1 cellular context compared by ENCODE assay signal in the genomic region with DNA sequence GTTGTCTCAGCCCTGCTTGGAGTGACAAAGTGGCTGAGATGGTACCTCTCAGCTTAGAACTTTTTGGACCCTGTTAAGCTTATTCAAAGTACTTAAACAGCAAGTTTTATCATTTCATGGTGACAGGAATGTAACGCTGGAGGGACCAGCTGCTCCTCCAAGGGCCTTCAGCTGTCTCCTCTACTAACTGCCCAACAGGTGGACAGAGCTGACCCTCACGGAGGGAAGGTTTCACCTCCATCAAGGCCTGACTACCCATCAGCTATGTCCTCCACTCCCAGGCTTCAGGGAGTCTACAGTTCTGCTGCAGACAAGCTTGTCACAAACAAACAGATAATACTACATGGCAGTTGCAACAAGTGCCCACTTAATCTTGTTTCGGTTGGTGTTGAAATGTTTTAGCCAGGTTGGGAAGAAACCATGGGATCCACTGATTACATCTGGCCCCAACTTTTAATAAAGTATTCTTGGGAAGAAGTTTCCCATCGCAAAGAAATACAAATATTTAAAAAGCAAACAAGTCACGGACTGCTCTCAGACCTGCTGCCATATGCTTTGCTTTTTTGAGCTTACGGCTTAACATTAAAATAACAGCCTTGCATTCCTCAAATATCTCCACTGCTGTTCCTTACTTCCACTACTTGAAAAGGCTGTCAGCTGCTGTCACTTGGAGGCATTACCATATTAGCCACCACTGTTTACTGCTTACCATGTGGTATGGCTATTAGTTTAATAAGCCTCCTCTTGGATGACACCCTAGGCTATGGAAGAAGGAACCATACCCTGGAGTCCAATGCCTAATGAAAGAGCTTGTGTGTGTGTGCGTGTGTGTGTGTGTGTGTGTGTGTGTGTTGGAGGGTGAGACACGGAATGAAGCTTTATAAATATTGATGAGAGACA.
TF ChIP-seq lines count a peak whose summit lies in the region.

No MANE protein-coding gene starts in this region.

TF ChIP-seq in IMR-90, 13 proteins besides CTCF, POLR2A, EP300 and RAD21:
- TF ChIP-seq BHLHE40 (IDR thresholded peaks at IDR 0.05; ENCODE audit: low read depth, low read length) (no peak), MAFK (IDR thresholded peaks at IDR 0.05; ENCODE audit: low read depth, low read length) (no peak), MXI1 (IDR thresholded peaks at IDR 0.05; ENCODE audit: borderline replicate concordance, low read depth, low read length) (no peak), CEBPB (IDR thresholded peaks at IDR 0.05; ENCODE audit: low read depth, low read length) (no peak), FOS (IDR thresholded peaks at IDR 0.05; ENCODE audit: low read depth, low read length) (no peak), MAZ (IDR thresholded peaks at IDR 0.05; ENCODE audit: borderline replicate concordance, low read depth, low read length) (no peak), RCOR1 (IDR thresholded peaks at IDR 0.05; ENCODE audit: insufficient replicate concordance, low read length) (no peak), CHD1 (IDR thresholded peaks at IDR 0.05; ENCODE audit: low read depth, low read length) (no peak), NFE2L2 (IDR thresholded peaks at IDR 0.05; ENCODE audit: low read depth, low read length) (no peak), SMC3 (IDR thresholded peaks at IDR 0.05; ENCODE audit: low read depth, low read length) (no peak), RFX5 (IDR thresholded peaks at IDR 0.05; ENCODE audit: low read depth, low read length) (no peak)
- TF ChIP-seq, protein P1, sequence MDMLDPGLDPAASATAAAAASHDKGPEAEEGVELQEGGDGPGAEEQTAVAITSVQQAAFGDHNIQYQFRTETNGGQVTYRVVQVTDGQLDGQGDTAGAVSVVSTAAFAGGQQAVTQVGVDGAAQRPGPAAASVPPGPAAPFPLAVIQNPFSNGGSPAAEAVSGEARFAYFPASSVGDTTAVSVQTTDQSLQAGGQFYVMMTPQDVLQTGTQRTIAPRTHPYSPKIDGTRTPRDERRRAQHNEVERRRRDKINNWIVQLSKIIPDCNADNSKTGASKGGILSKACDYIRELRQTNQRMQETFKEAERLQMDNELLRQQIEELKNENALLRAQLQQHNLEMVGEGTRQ (IDR thresholded peaks at IDR 0.05; ENCODE audit: low read depth, low read length) = no peak
- TF ChIP-seq, protein P2, sequence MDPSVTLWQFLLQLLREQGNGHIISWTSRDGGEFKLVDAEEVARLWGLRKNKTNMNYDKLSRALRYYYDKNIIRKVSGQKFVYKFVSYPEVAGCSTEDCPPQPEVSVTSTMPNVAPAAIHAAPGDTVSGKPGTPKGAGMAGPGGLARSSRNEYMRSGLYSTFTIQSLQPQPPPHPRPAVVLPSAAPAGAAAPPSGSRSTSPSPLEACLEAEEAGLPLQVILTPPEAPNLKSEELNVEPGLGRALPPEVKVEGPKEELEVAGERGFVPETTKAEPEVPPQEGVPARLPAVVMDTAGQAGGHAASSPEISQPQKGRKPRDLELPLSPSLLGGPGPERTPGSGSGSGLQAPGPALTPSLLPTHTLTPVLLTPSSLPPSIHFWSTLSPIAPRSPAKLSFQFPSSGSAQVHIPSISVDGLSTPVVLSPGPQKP (IDR thresholded peaks at IDR 0.05; ENCODE audit: borderline replicate concordance, low read depth, low read length) = no peak
TF ChIP-seq in IMR-90: peak in this region for 0.
